In genomic region chr6:31004794-31005193, GRCh38 we compare ENCODE assay signal across 1 cellular context.
TF ChIP-seq lines count a peak whose summit lies in the region.

No MANE protein-coding gene starts in this region.

TF ChIP-seq in GM23338, 12 proteins besides CTCF, POLR2A, EP300 and RAD21 (continued from another document):
- TF ChIP-seq ZNF462 (CRISPR knock-in tag; IDR thresholded peaks at IDR 0.05) (no peak), ETS1 (IDR thresholded peaks at IDR 0.05) (no peak), ZNF114 (CRISPR knock-in tag; IDR thresholded peaks at IDR 0.05) (no peak), ZNF331 (CRISPR knock-in tag; IDR thresholded peaks at IDR 0.05; ENCODE audit: low read depth) (no peak), NANOG (IDR thresholded peaks at IDR 0.05; ENCODE audit: borderline replicate concordance) (no peak), JUNB (IDR thresholded peaks at IDR 0.05; ENCODE audit: unreplicated experiment) (no peak), STAT1 (IDR thresholded peaks at IDR 0.05; ENCODE audit: unreplicated experiment) (no peak), REST (IDR thresholded peaks at IDR 0.05; ENCODE audit: unreplicated experiment) (no peak), CREB1 (CRISPR knock-in tag; IDR thresholded peaks at IDR 0.05; ENCODE audit: low read depth) (no peak), POLR2AphosphoS5 (IDR thresholded peaks at IDR 0.05; ENCODE audit: low read depth) (no peak), EZH2phosphoT487 (IDR thresholded peaks at IDR 0.05; ENCODE audit: unreplicated experiment) (no peak)
